17 cellular contexts compared by ENCODE assay signal in genomic region chr1:239707615-239708014, GRCh38.
A peak's percentile ranks its signal among the peaks of the same experiment; 100 is the strongest.
DNase-seq lines count a peak whose midpoint lies in the region; ATAC-seq and TF ChIP-seq lines count a peak whose summit lies in the region.
"Had no signal": no experiment of that assay in that cellular context is flagged by ENCODE, and none has a peak within 500 bp of the region (broad histone marks: within the 10 kb centered on the region; RNA-seq: fewer than 3 reads in every experiment).

No MANE protein-coding gene starts in this region.

- H3K36me3 ChIP-seq in SK-N-SH (replicated peaks in 1 of 2; ENCODE audit: control insufficient read depth in 1 of 2, insufficient read depth in 2 of 2, low read length in 1 of 2) = no peaks in the 10 kb centered on the region

- H3K4me2 ChIP-seq in SK-N-SH = no peak overlapping the region
- H3K4me2 ChIP-seq: A549 had no signal

- CTCF ChIA-PET in SK-N-SH (lab: Yijun Ruan, JAX) = no interaction called here

- H3K9ac ChIP-seq in SK-N-SH = no peak overlapping the region
- H3K9ac ChIP-seq: GM23248 had no signal

- POLR2A ChIA-PET in SK-N-SH (lab: Yijun Ruan, JAX) = no interaction called here

- TF ChIP-seq CTCF in SK-N-SH (IDR thresholded peaks at IDR 0.05) (no peak), mesothelial cell of epicardium (IDR thresholded peaks at IDR 0.05; ENCODE audit: unreplicated experiment) (no peak)

- peaks cover 42% of the 10 kb centered on the region for H3K4me1 Mint-ChIP-seq in activated naive CD8-positive, alpha-beta T cell (ENCODE audit: low read depth)
- H3K4me1 Mint-ChIP-seq in activated naive CD8-positive, alpha-beta T cell treated with anti-CD3 and anti-CD28 coated beads for 36 hours = peaks cover 12% of the 10 kb centered on the region
- peaks cover 25% of the 10 kb centered on the region for H3K4me1 Mint-ChIP-seq in mesothelial cell of epicardium
- H3K4me1 Mint-ChIP-seq: IgD-negative memory B cell had no signal

- H3F3A ChIP-seq in SK-N-SH (replicated peaks; ENCODE audit: insufficient read depth) = no peaks in the 10 kb centered on the region

- no peak overlapping the region for H2AFZ ChIP-seq in SK-N-SH (ENCODE audit: low read depth)
- H2AFZ ChIP-seq: GM23248 had no signal

- no peaks in the 10 kb centered on the region for H3K79me2 ChIP-seq in SK-N-SH (ENCODE audit: insufficient read depth)

- no peaks in the 10 kb centered on the region for H3K9me2 ChIP-seq in SK-N-SH

- H3K27ac ChIP-seq in SK-N-SH (ENCODE audit: low read depth in 2 of 2, low read length in 1 of 2) = peak overlapping the region in 1 of 2 experiments; percentile 73; a peak in 2 of 4 replicates
- H3K27ac ChIP-seq: 22Rv1, A549, C4-2B, GM23248 had no signal

- H3K4me3 Mint-ChIP-seq in activated naive CD8-positive, alpha-beta T cell = no peak overlapping the region
- no peak overlapping the region for H3K4me3 Mint-ChIP-seq in activated naive CD8-positive, alpha-beta T cell treated with anti-CD3 and anti-CD28 coated beads for 36 hours
- H3K4me3 Mint-ChIP-seq in mesothelial cell of epicardium = no peak overlapping the region
- H3K4me3 Mint-ChIP-seq: CD8-positive, alpha-beta memory T cell; IgD-negative memory B cell had no signal

- H4K20me1 ChIP-seq in SK-N-SH (ENCODE audit: insufficient read depth) = no peaks in the 10 kb centered on the region

- H3K27ac Mint-ChIP-seq in activated naive CD8-positive, alpha-beta T cell = peak overlapping the region; percentile 54
- H3K27ac Mint-ChIP-seq in activated naive CD8-positive, alpha-beta T cell treated with anti-CD3 and anti-CD28 coated beads for 36 hours = no peak overlapping the region
- peak overlapping the region; percentile 75 for H3K27ac Mint-ChIP-seq in mesothelial cell of epicardium
- H3K27ac Mint-ChIP-seq: IgD-negative memory B cell had no signal

- DNase-seq in SK-N-SH (no peak), mesothelial cell of epicardium (ENCODE audit: low spot score in 2 of 2, unreplicated experiment in 2 of 2) (no peak)
- DNase-seq in activated naive CD8-positive, alpha-beta T cell treated with anti-CD3 and anti-CD28 coated beads for 36 hours = no peak
- DNase-seq: AML-193; CD8-positive, alpha-beta memory T cell; COR-L47; GM23248; HCEC 1CT had no signal

- H3K27me3 Mint-ChIP-seq in activated naive CD8-positive, alpha-beta T cell = no peaks in the 10 kb centered on the region
- H3K27me3 Mint-ChIP-seq in activated naive CD8-positive, alpha-beta T cell treated with anti-CD3 and anti-CD28 coated beads for 36 hours = no peaks in the 10 kb centered on the region
- H3K27me3 Mint-ChIP-seq in mesothelial cell of epicardium (ENCODE audit: low read depth) = no peaks in the 10 kb centered on the region
- H3K27me3 Mint-ChIP-seq: CD8-positive, alpha-beta memory T cell; IgD-negative memory B cell had no signal

- TF ChIP-seq EP300 in SK-N-SH (IDR thresholded peaks at IDR 0.05; ENCODE audit: borderline replicate concordance in 1 of 2, low read depth in 1 of 2, low read length in 1 of 2) = no peak

- peaks cover 39% of the 10 kb centered on the region for H3K36me3 Mint-ChIP-seq in activated naive CD8-positive, alpha-beta T cell
- H3K36me3 Mint-ChIP-seq in activated naive CD8-positive, alpha-beta T cell treated with anti-CD3 and anti-CD28 coated beads for 36 hours = peaks cover 62% of the 10 kb centered on the region
- H3K36me3 Mint-ChIP-seq in mesothelial cell of epicardium = no peaks in the 10 kb centered on the region
- H3K36me3 Mint-ChIP-seq: IgD-negative memory B cell had no signal

- H3K9me3 Mint-ChIP-seq in activated naive CD8-positive, alpha-beta T cell (ENCODE audit: low read depth) = no peaks in the 10 kb centered on the region
- H3K9me3 Mint-ChIP-seq in activated naive CD8-positive, alpha-beta T cell treated with anti-CD3 and anti-CD28 coated beads for 36 hours = peaks cover 7% of the 10 kb centered on the region
- H3K9me3 Mint-ChIP-seq in mesothelial cell of epicardium = peaks cover 4% of the 10 kb centered on the region

- peak; percentile 73 for ATAC-seq in SK-N-SH treated with all-trans-retinoic acid at 6 μM for 48 hours
- no peak for ATAC-seq in HG03565 (IDR thresholded peaks at IDR 0.05; ENCODE audit: unreplicated experiment)
- ATAC-seq in HG03354 (IDR thresholded peaks at IDR 0.05; ENCODE audit: poor library complexity, severe bottlenecking, unreplicated experiment) = no peak
- ATAC-seq: A549, HepG2 had no signal

- no peak for TF ChIP-seq RAD21 in SK-N-SH (IDR thresholded peaks at IDR 0.05; ENCODE audit: low read length)

- no peaks in the 10 kb centered on the region for H3K9me3 ChIP-seq in SK-N-SH
- H3K9me3 ChIP-seq: A549 had no signal

- H3K4me3 ChIP-seq in SK-N-SH (ENCODE audit: low read depth in 2 of 2, low read length in 1 of 2) = no peak overlapping the region
- H3K4me3 ChIP-seq: A549, GM23248 had no signal

- no peaks in the 10 kb centered on the region for H3K27me3 ChIP-seq in SK-N-SH (ENCODE audit: insufficient read depth)

- peaks cover 0 to 15% of the 10 kb centered on the region in 2 experiments; a peak in 2 of 4 replicates for H3K4me1 ChIP-seq in SK-N-SH (ENCODE audit: control insufficient read depth in 1 of 2, insufficient read depth in 2 of 2, low read depth in 1 of 2, low read length in 1 of 2)
- H3K4me1 ChIP-seq: A549 had no signal

TF ChIP-seq in SK-N-SH treated with all-trans-retinoic acid at 6 μM for 48 hours, 23 proteins besides CTCF, POLR2A, EP300 and RAD21:
- TF ChIP-seq ZC3H10 (CRISPR knock-in tag; IDR thresholded peaks at IDR 0.05) = peak; percentile 53; the same call in 1 of the 2 replicates
- no peak for TF ChIP-seq SNAI2 (CRISPR knock-in tag; IDR thresholded peaks at IDR 0.05)
- peak; percentile 51; the same call in 1 of the 2 replicates for TF ChIP-seq TOX (CRISPR knock-in tag; IDR thresholded peaks at IDR 0.05; ENCODE audit: borderline replicate concordance)

TF ChIP-seq in SK-N-SH, 30 proteins besides CTCF, POLR2A, EP300 and RAD21:
- TF ChIP-seq RCOR1 (IDR thresholded peaks at IDR 0.05; ENCODE audit: low read length) = no peak
- TF ChIP-seq REST (IDR thresholded peaks at IDR 0.05; ENCODE audit: low read depth, low read length) = no peak
- no peak for TF ChIP-seq MAX (IDR thresholded peaks at IDR 0.05; ENCODE audit: low read depth)
- TF ChIP-seq FOXM1 (IDR thresholded peaks at IDR 0.05; ENCODE audit: low read depth) = no peak
- no peak for TF ChIP-seq TAF1 (IDR thresholded peaks at IDR 0.05; ENCODE audit: borderline replicate concordance, low read depth, low read length)
- TF ChIP-seq PBX3 (IDR thresholded peaks at IDR 0.05) = no peak
- TF ChIP-seq CHD2 (IDR thresholded peaks at IDR 0.05; ENCODE audit: low read length, partially characterized antibody) = no peak
- no peak for TF ChIP-seq NRF1 (IDR thresholded peaks at IDR 0.05; ENCODE audit: low read depth, low read length)
- TF ChIP-seq ELF1 (IDR thresholded peaks at IDR 0.05) = no peak
TF ChIP-seq in SK-N-SH: peak in this region for 0.
